ENCODE assay signal across 17 cellular contexts in the genomic region with DNA sequence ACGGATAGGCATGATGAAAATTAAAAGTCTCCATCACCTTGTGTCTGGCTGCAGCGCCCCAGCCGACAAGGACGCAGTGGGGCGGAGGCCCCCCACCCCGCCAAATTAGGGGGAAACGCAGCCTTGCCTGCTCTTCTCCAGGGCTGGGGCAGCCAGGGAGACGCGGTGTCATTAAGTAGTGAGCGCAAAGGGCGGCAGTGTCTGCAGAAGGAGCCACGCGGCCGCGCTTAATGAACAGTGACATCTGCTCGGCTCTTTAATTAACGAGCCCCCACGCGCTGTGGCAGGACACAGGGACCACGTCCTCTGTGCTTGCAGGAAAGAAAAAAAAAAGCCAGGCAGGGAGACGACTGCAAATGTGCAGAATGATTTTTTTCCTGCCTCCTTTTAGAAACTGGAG.
DNase-seq lines count a peak whose midpoint lies in the region; ATAC-seq and TF ChIP-seq lines count a peak whose summit lies in the region.
"Had no signal": no experiment of that assay in that cellular context is flagged by ENCODE, and none has a peak within 500 bp of the region (broad histone marks: within the 10 kb centered on the region; RNA-seq: fewer than 3 reads in every experiment).

No MANE protein-coding gene starts in this region.

- 64% methylated on average over 21 of the region's 21 CpGs for WGBS in right cardiac atrium

- H3K4me1 Mint-ChIP-seq in stimulated activated naive CD8-positive, alpha-beta T cell treated with anti-CD3 and anti-CD28 coated beads, Interleukin-15, amount 100 ng/mL, for 72 hours: peaks cover 3% of the 10 kb centered on the region
- H3K4me1 Mint-ChIP-seq: activated naive CD4-positive, alpha-beta T cell treated with anti-CD3 and anti-CD28 coated beads, Interleukin-2, amount 10 ng/mL, durations not matched to agents 7 days and 5 days; T-cell had no signal

- H3K27me3 ChIP-seq in right cardiac atrium (ENCODE audit: control insufficient read depth, insufficient read depth) (no peaks in the 10 kb centered on the region), left ventricle myocardium inferior (ENCODE audit: low read depth) (no peaks in the 10 kb centered on the region)
- H3K27me3 ChIP-seq: right lobe of liver, upper lobe of left lung had no signal

- no peak overlapping the region for H3K4me3 ChIP-seq in right cardiac atrium (ENCODE audit: low read length)
- H3K4me3 ChIP-seq in left ventricle myocardium inferior: no peak overlapping the region
- H3K4me3 ChIP-seq: mucosa of descending colon, right lobe of liver, upper lobe of left lung had no signal

- H3K27ac ChIP-seq in right cardiac atrium (ENCODE audit: low read length) (no peak overlapping the region), left ventricle myocardium inferior (replicated peaks) (no peak overlapping the region)
- H3K27ac ChIP-seq: right lobe of liver, upper lobe of left lung had no signal

- no peak overlapping the region for H3K4me3 Mint-ChIP-seq in stimulated activated naive CD8-positive, alpha-beta T cell treated with anti-CD3 and anti-CD28 coated beads, Interleukin-15, amount 100 ng/mL, for 72 hours
- H3K4me3 Mint-ChIP-seq: activated CD4-positive, alpha-beta memory T cell treated with anti-CD3 and anti-CD28 coated beads for 36 hours; activated naive CD4-positive, alpha-beta T cell treated with anti-CD3 and anti-CD28 coated beads, Interleukin-2, amount 10 ng/mL, durations not matched to agents 7 days and 5 days; dendritic cell treated with granulocyte-macrophage colony-stimulating factor and Interleukin-4, amounts not matched to agents 40 ng/mL and 50 ng/mL, for 4 days; stimulated activated naive CD8-positive, alpha-beta T cell treated with anti-CD3 and anti-CD28 coated beads, Interleukin-15, Interleukin-2, amounts not matched to agents 100 ng/mL and 50 ng/mL, for 24 hours; T-cell had no signal

- DNase-seq in right cardiac atrium (peak in 2 of 3 donors; percentile 11 to 29), left ventricle myocardium inferior (no peak), NCI-H82 treated with DMSO at 0.1 percent for 48 hours (lab: John Stamatoyannopoulos, UW; ENCODE audit: unreplicated experiment) (peak; percentile 86), left kidney (ENCODE audit: low read depth, low spot score) (peak; percentile 92), NCI-H187 (lab: John Stamatoyannopoulos, UW) (no peak), EL (no peak)
- DNase-seq in stimulated activated naive CD8-positive, alpha-beta T cell treated with anti-CD3 and anti-CD28 coated beads, Interleukin-15, amount 100 ng/mL, for 72 hours: no peak
- DNase-seq: activated CD4-positive, alpha-beta memory T cell treated with anti-CD3 and anti-CD28 coated beads for 36 hours; activated naive CD4-positive, alpha-beta T cell treated with anti-CD3 and anti-CD28 coated beads, Interleukin-2, amount 10 ng/mL, durations not matched to agents 7 days and 5 days; foreskin melanocyte; mucosa of descending colon; right lobe of liver; T-cell; upper lobe of left lung had no signal

- no peaks in the 10 kb centered on the region for H3K9me3 ChIP-seq in right cardiac atrium (ENCODE audit: control insufficient read depth, low read length)
- H3K9me3 ChIP-seq in left ventricle myocardium inferior (replicated peaks): no peaks in the 10 kb centered on the region
- H3K9me3 ChIP-seq: mucosa of descending colon, right lobe of liver, upper lobe of left lung had no signal

- H3K27me3 Mint-ChIP-seq in stimulated activated naive CD8-positive, alpha-beta T cell treated with anti-CD3 and anti-CD28 coated beads, Interleukin-15, amount 100 ng/mL, for 72 hours: peaks cover 5% of the 10 kb centered on the region
- H3K27me3 Mint-ChIP-seq: activated CD4-positive, alpha-beta memory T cell treated with anti-CD3 and anti-CD28 coated beads for 36 hours had no signal

- peaks cover 9% of the 10 kb centered on the region for H3K4me1 ChIP-seq in right cardiac atrium (ENCODE audit: control insufficient read depth, insufficient read depth, low read length)
- H3K4me1 ChIP-seq in left ventricle myocardium inferior: peaks cover 31% of the 10 kb centered on the region

- H3K36me3 ChIP-seq in left ventricle myocardium inferior: no peaks in the 10 kb centered on the region
- H3K36me3 ChIP-seq: right lobe of liver, upper lobe of left lung had no signal

- intact Hi-C loops in right cardiac atrium (cut with DNase I) (loop anchor here in 1 of 4 donors (10.0 kb wide), 1 partner anchor 86 kb away; no protein-coding TSS in a partner anchor), left ventricle myocardium inferior (cut with micrococcal nuclease) (no loop called here)

- no peak overlapping the region for H3K27ac Mint-ChIP-seq in stimulated activated naive CD8-positive, alpha-beta T cell treated with anti-CD3 and anti-CD28 coated beads, Interleukin-15, amount 100 ng/mL, for 72 hours
- H3K27ac Mint-ChIP-seq: activated CD4-positive, alpha-beta memory T cell treated with anti-CD3 and anti-CD28 coated beads for 36 hours; activated naive CD4-positive, alpha-beta T cell treated with anti-CD3 and anti-CD28 coated beads, Interleukin-2, amount 10 ng/mL, durations not matched to agents 7 days and 5 days; stimulated activated naive CD8-positive, alpha-beta T cell treated with anti-CD3 and anti-CD28 coated beads, Interleukin-15, Interleukin-2, amounts not matched to agents 100 ng/mL and 50 ng/mL, for 24 hours; T-cell had no signal

- H3K9me3 Mint-ChIP-seq in stimulated activated naive CD8-positive, alpha-beta T cell treated with anti-CD3 and anti-CD28 coated beads, Interleukin-15, amount 100 ng/mL, for 72 hours: peaks cover 6 to 10% of the 10 kb centered on the region in 2 donors
- H3K9me3 Mint-ChIP-seq: dendritic cell treated with granulocyte-macrophage colony-stimulating factor and Interleukin-4, amounts not matched to agents 40 ng/mL and 50 ng/mL, for 4 days had no signal

- ATAC-seq in right cardiac atrium (no peak), HG02623 (IDR thresholded peaks at IDR 0.05; ENCODE audit: unreplicated experiment) (no peak)
- ATAC-seq in stimulated activated naive CD8-positive, alpha-beta T cell treated with anti-CD3 and anti-CD28 coated beads, Interleukin-15, amount 100 ng/mL, for 72 hours: no peak
- ATAC-seq: mucosa of descending colon, right lobe of liver, T-cell had no signal

- TF ChIP-seq CTCF in left ventricle myocardium inferior (IDR thresholded peaks at IDR 0.05; ENCODE audit: borderline replicate concordance): no peak

Comparison
In these comparisons a context has a peak if more than half of its experiments do, and no peak if none do; other contexts are left out.
1. DNase-seq: peak in right cardiac atrium (2 of 3), NCI-H82 treated with DMSO at 0.1 percent for 48 hours (single experiment) and left kidney (single experiment); none in left ventricle myocardium inferior (single experiment), NCI-H187 (0 of 2), stimulated activated naive CD8-positive, alpha-beta T cell treated with anti-CD3 and anti-CD28 coated beads, Interleukin-15, amount 100 ng/mL, for 72 hours (0 of 2) and EL (single experiment).